In genomic region chr17:66467766-66468165, GRCh38 we compare ENCODE assay signal across 1 cellular context.
TF ChIP-seq lines count a peak whose summit lies in the region.

No MANE protein-coding gene starts in this region.

TF ChIP-seq in SK-N-SH, 30 proteins besides CTCF, POLR2A, EP300 and RAD21 (continued from another document):
- no peak for TF ChIP-seq JUND (IDR thresholded peaks at IDR 0.05)
- TF ChIP-seq CHD2 (IDR thresholded peaks at IDR 0.05; ENCODE audit: low read length, partially characterized antibody), result no peak
